Comparison of ENCODE assay signal across 20 cellular contexts in the genomic region with DNA sequence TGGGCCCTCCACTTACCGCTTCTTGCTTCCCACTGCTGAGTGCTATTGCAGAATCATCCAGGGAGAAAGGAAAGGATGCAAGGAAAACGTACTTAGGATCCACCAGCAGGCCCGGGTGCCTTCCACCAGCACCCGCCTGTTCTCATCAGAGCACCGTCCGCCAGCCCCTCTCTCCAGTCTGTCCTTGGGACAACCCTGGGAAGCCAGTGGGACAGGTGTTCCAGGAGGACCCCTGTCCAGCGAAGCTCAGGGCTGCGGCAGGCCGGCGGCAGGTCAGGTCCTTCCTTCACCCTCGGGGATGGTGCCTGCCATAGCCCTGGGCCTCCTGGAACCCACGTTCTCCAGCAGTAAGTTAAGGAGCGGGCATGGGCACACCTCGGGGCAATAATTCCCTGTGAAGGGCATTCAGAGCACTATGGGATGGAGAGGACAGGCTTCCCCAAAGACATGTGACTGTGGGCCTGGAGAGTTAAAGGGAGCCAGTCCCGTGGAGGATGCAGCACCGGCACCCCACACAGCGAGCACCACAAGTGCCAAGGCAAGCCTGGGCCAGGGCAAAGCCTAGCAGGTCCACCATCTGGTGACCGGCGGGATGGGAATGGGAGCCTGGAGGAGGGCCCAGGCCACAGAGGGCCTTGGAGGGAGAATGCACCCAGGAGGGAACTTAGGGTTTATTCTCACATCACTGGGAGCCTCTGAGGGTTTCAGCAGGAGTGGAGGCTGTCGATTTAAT.
"Had no signal": no experiment of that assay in that cellular context is flagged by ENCODE, and none has a peak within 500 bp of the region (broad histone marks: within the 10 kb centered on the region; RNA-seq: fewer than 3 reads in every experiment).

No MANE protein-coding gene starts in this region.

- ATAC-seq: gastrocnemius medialis; naive thymus-derived CD8-positive, alpha-beta T cell; pancreas; stimulated activated memory B cell treated with anti-CD40 and anti-IgM and Interleukin-4, amounts not matched to agents 10 μg/mL and 1 μg/mL and 100 μg/mL, for 72 hours; stimulated activated naive CD8-positive, alpha-beta T cell treated with anti-CD3 and anti-CD28 coated beads, Interleukin-15, Interleukin-2, amounts not matched to agents 100 U/mL and 50 U/mL, for 24 hours had no signal

- H3K4me3 ChIP-seq: colonic mucosa, gastrocnemius medialis, pancreas, sigmoid colon, testis, tibial artery had no signal

- H3K9me3 ChIP-seq: colonic mucosa, gastrocnemius medialis, pancreas, sigmoid colon, testis, tibial artery had no signal

- H3K4me1 ChIP-seq: colonic mucosa, gastrocnemius medialis, pancreas, sigmoid colon, testis, tibial artery had no signal

- H3K36me3 ChIP-seq: colonic mucosa, gastrocnemius medialis, pancreas, sigmoid colon, tibial artery had no signal

- H3K27ac ChIP-seq: colonic mucosa, epithelial cell of prostate, gastrocnemius medialis, pancreas, sigmoid colon, testis, tibial artery had no signal

- H3K27me3 ChIP-seq: colonic mucosa, gastrocnemius medialis, pancreas, testis had no signal

- DNase-seq: central memory CD4-positive, alpha-beta T cell; colonic mucosa; effector CD8-positive, alpha-beta T cell; endodermal cell; foreskin fibroblast; gastrocnemius medialis; mammary epithelial cell; mesendoderm; nephron progenitor cell; occipital lobe; pancreas; sigmoid colon; stimulated activated CD4-positive, alpha-beta T cell treated with anti-CD3 and anti-CD28 coated beads, Interleukin-4, amount 100 ng/mL, for 4 hours; stimulated activated naive CD8-positive, alpha-beta T cell treated with anti-CD3 and anti-CD28 coated beads, Interleukin-15, Interleukin-2, amounts not matched to agents 100 U/mL and 50 U/mL, for 24 hours; substantia nigra; testis; tibial artery had no signal
